In genomic region chr2:39664898-39665591, GRCh38 we compare ENCODE assay signal across 10 cellular contexts. TPM values are rescaled to one million over a fixed set of nuclear protein-coding genes. Genes with fewer than 3 reads are reported as not detected.
DNase-seq lines count a peak whose midpoint lies in the region; ATAC-seq, FAIRE-seq and TF ChIP-seq lines count a peak whose summit lies in the region.
"Had no signal": no experiment of that assay in that cellular context is flagged by ENCODE, and none has a peak within 500 bp of the region (broad histone marks: within the 10 kb centered on the region; RNA-seq: fewer than 3 reads in every experiment).

No MANE protein-coding gene starts in this region.

- H3K4me1 ChIP-seq in HepG2 (ENCODE audit: insufficient read depth, low read length) (peaks cover 18% of the 10 kb centered on the region), right lobe of liver (peaks cover 0 to 11% (median 0%) of the 10 kb centered on the region in 4 donors)

- peaks cover 0 to 2% (median 0%) of the 10 kb centered on the region in 7 donors for H3K9me3 Mint-ChIP-seq in naive B cell

- H3K27ac Mint-ChIP-seq in naive B cell = no peak overlapping the region

- H3K4me3 ChIP-seq in HepG2 (replicated peaks in 1 of 3; ENCODE audit: insufficient read depth in 1 of 3, low read depth in 2 of 3, low read length in 3 of 3) (peak overlapping the region; percentile 16 to 53 (median 50); a peak in 4 of 6 replicates), right lobe of liver (no peak overlapping the region), dorsolateral prefrontal cortex (peak overlapping the region in 57 of 59 donors; percentile 21 to 85 (median 69))

- H3K9me3 ChIP-seq in HepG2 (ENCODE audit: low read length) = no peaks in the 10 kb centered on the region
- H3K9me3 ChIP-seq in right lobe of liver = no peaks in the 10 kb centered on the region

- H3K36me3 ChIP-seq in HepG2 (replicated peaks in 1 of 2; ENCODE audit: control insufficient read depth in 1 of 2, insufficient read depth in 2 of 2, low read length in 2 of 2) = no peaks in the 10 kb centered on the region
- no peaks in the 10 kb centered on the region for H3K36me3 ChIP-seq in right lobe of liver
- H3K36me3 ChIP-seq: BLaER1 had no signal

- H3K79me2 ChIP-seq in HepG2 (ENCODE audit: insufficient read depth, low read length) = no peaks in the 10 kb centered on the region

- no peak overlapping the region for H3K9ac ChIP-seq in HepG2 (ENCODE audit: insufficient read depth, low read depth, low read length)
- H3K9ac ChIP-seq: BLaER1 had no signal

- H3K27ac ChIP-seq in HepG2 (ENCODE audit: extremely low read length, insufficient read depth, low read length) = no peak overlapping the region
- no peak overlapping the region for H3K27ac ChIP-seq in right lobe of liver
- H3K27ac ChIP-seq in dorsolateral prefrontal cortex = peak overlapping the region in 50 of 59 donors; percentile 13 to 95 (median 79)
- H3K27ac ChIP-seq: BLaER1 had no signal

- TF ChIP-seq EP300 in HepG2 (IDR thresholded peaks at IDR 0.05; ENCODE audit: low read depth in 2 of 2, low read length in 2 of 2) (no peak), HepG2 (CRISPR knock-in tag; IDR thresholded peaks at IDR 0.05; ENCODE audit: borderline replicate concordance) (no peak)

- H3K27me3 Mint-ChIP-seq in naive B cell = peaks cover 47 to 69% (median 53%) of the 10 kb centered on the region in 3 donors

- FAIRE-seq in HepG2 (lab: Jason Lieb, UNC) = no peak

- peaks cover 0 to 15% of the 10 kb centered on the region in 2 donors for H3K36me3 Mint-ChIP-seq in naive B cell

- H3K4me3 Mint-ChIP-seq in naive B cell = peak overlapping the region; percentile 37 to 88 (median 68)

- POLR2A ChIA-PET in HepG2 (lab: Yijun Ruan, JAX) = no interaction called here

- BruUV-seq in HepG2 (replicated peaks; lab: Mats Ljungman, UMichigan) = no TSS peak

- in situ Hi-C loops in HepG2 (cut with HindIII; ENCODE audit: extremely low pct_ligation_motif_present, low pct_unique_long_range_greater_than_20kb) = no loop called here

- WGBS in HepG2 (ENCODE audit: low lambda C conversion rate) = 17% methylated on average over 26 of the region's 26 CpGs
- 39% methylated on average over 26 of the region's 26 CpGs for WGBS in right lobe of liver (ENCODE audit: insufficient coverage, low coverage, low lambda C conversion rate, missing lambda C conversion rate)

- DNase-seq in HepG2 (ENCODE audit: low spot score) (no peak), right lobe of liver (no peak), dorsolateral prefrontal cortex (peak in 1 of 10 donors; percentile 54), naive B cell (no peak), KG1 (lab: John Stamatoyannopoulos, UW) (no peak), Ammon's horn (ENCODE audit: low spot score) (no peak)
- no peak for DNase-seq in stimulated activated CD4-positive, alpha-beta T cell treated with anti-CD3 and anti-CD28 coated beads, Interleukin-15, amount 100 ng/mL, for 24 hours
- DNase-seq: T1000 had no signal

- peaks cover 8 to 63% of the 10 kb centered on the region in 2 experiments; a peak in 4 of 5 replicates for H3K27me3 ChIP-seq in HepG2 (ENCODE audit: control insufficient read depth in 1 of 2, insufficient read depth in 2 of 2, low read length in 2 of 2)
- H3K27me3 ChIP-seq in right lobe of liver = peaks cover 7 to 18% of the 10 kb centered on the region in 2 donors
- peaks cover 0 to 37% (median 4%) of the 10 kb centered on the region in 45 donors for H3K27me3 ChIP-seq in dorsolateral prefrontal cortex

- CTCF ChIA-PET in HepG2 (lab: Yijun Ruan, JAX; ENCODE audit: low intra/inter-chr PET ratio, low total read pairs) = no interaction called here

- peaks cover 16 to 20% (median 19%) of the 10 kb centered on the region in 3 donors for H3K4me1 Mint-ChIP-seq in naive B cell

- TF ChIP-seq CTCF in HepG2 (CRISPR knock-in tag; IDR thresholded peaks at IDR 0.05) = no peak
- TF ChIP-seq CTCF in right lobe of liver (IDR thresholded peaks at IDR 0.05) = no peak
- no peak for TF ChIP-seq CTCF in dorsolateral prefrontal cortex (IDR thresholded peaks at IDR 0.05 in 54 of 56, conservative IDR thresholded peaks at IDR 0.05 in 2 of 56; ENCODE audit: low read depth in 1 of 56, partially characterized antibody in 56 of 56)

- ATAC-seq in HepG2 (peak; percentile 34), right lobe of liver (no peak), naive B cell (ENCODE audit: low read depth in 2 of 2) (no peak), HG03342 (IDR thresholded peaks at IDR 0.05; ENCODE audit: unreplicated experiment) (no peak)

- intact Hi-C loops in HepG2 (cut with micrococcal nuclease; ENCODE audit: unreplicated experiment) = no loop called here
- intact Hi-C loops in right lobe of liver (cut with DNase I) = no loop called here
- intact Hi-C loops in dorsolateral prefrontal cortex (cut with DNase I) = loop anchor here in 1 of 2 donors (10.0 kb wide), 1 partner anchor 150 kb away; no protein-coding TSS in a partner anchor

- TF ChIP-seq POLR2A in HepG2 (IDR thresholded peaks at IDR 0.05; ENCODE audit: insufficient read depth in 1 of 2, low read depth in 2 of 2, low read length in 2 of 2) (no peak), right lobe of liver (IDR thresholded peaks at IDR 0.05) (no peak)

- H3K4me2 ChIP-seq in HepG2 (ENCODE audit: low read depth, low read length) = peak overlapping the region; percentile 68

- no peak for TF ChIP-seq RAD21 in HepG2 (CRISPR knock-in tag; IDR thresholded peaks at IDR 0.05)

- H2AFZ ChIP-seq in HepG2 (ENCODE audit: low read length) = no peak overlapping the region

- no peaks in the 10 kb centered on the region for H4K20me1 ChIP-seq in HepG2 (ENCODE audit: insufficient read depth, low read length)
- H4K20me1 ChIP-seq: BLaER1 had no signal

TF ChIP-seq in HepG2, 621 proteins besides CTCF, POLR2A, EP300 and RAD21 (continues in another document):
- TF ChIP-seq FOXO4 (CRISPR knock-in tag; conservative IDR thresholded peaks at IDR 0.05) (0 out of 2 replicates have a peak, but pooled peaks have one; percentile 16), MED13 (CRISPR knock-in tag; IDR thresholded peaks at IDR 0.05) (no peak), ZNF788 (CRISPR knock-in tag; IDR thresholded peaks at IDR 0.05; ENCODE audit: borderline replicate concordance) (0 out of 2 replicates have a peak, but pooled peaks have one; percentile 18), ZNF317 (CRISPR knock-in tag; IDR thresholded peaks at IDR 0.05) (0 out of 2 replicates have a peak, but pooled peaks have one; percentile 25), CBX2 (IDR thresholded peaks at IDR 0.05; ENCODE audit: low read depth, low read length) (peak; percentile 90), CBX2 (CRISPR knock-in tag; IDR thresholded peaks at IDR 0.05; ENCODE audit: low read depth) (peak; percentile 81; the same call in 1 of the 2 replicates), ZFP36 (IDR thresholded peaks at IDR 0.05; ENCODE audit: borderline replicate concordance, low read depth, low read length, partially characterized antibody) (peak; percentile 31), DPF2 (CRISPR knock-in tag; IDR thresholded peaks at IDR 0.05; ENCODE audit: borderline replicate concordance, low read depth) (no peak), NFIB (CRISPR knock-in tag; IDR thresholded peaks at IDR 0.05; ENCODE audit: borderline replicate concordance) (no peak), HNF4G (IDR thresholded peaks at IDR 0.05; ENCODE audit: borderline replicate concordance, low read depth, low read length) (peak; percentile 17; the same call in 1 of the 2 replicates), HNF4G (CRISPR knock-in tag; IDR thresholded peaks at IDR 0.05; ENCODE audit: borderline replicate concordance, low read depth) (no peak), RNF2 (conservative IDR thresholded peaks at IDR 0.05; ENCODE audit: low read depth) (0 out of 2 replicates have a peak, but pooled peaks have one; percentile 49)

RNA-seq across cellular contexts. Expression of gene TMEM178A, which starts 0.7 kb away (rescaled TPM):
- total RNA-seq in HepG2 (2016; rRNA removed; fragmentation: Illumina TruSeq; extraction: Trizol) (0.38 TPM in 1 of 2 replicates, not detected in the other), right lobe of liver (1 to 10 TPM in 3 of 6 experiments, under 1 TPM in 2, not detected in 1; 0.25 to 1.7 (median 1.4) TPM), dorsolateral prefrontal cortex (100 to 1,000 TPM in 19 of 120 experiments, 10 to 100 TPM in 101; 41.1 to 132 (median 86.4) TPM)
- total RNA-seq in HepG2 (2016; cell fraction: cytosol; rRNA removed; fragmentation: Illumina TruSeq; extraction: Trizol; ENCODE audit: low read depth) = not detected in 2 replicates
- 0.15 and 0.19 TPM in 2 replicates for total RNA-seq in HepG2 (2016; cell fraction: insoluble cytoplasmic fraction; rRNA removed; fragmentation: Illumina TruSeq; extraction: Trizol)
- 0.17 TPM in 1 of 2 replicates, not detected in the other for total RNA-seq in HepG2 (2016; cell fraction: membrane; rRNA removed; fragmentation: Illumina TruSeq; extraction: Trizol)
- total RNA-seq in HepG2 (2016; cell fraction: nucleus; rRNA removed; fragmentation: Illumina TruSeq; extraction: Trizol) = 0.50 TPM in 1 of 2 replicates, not detected in the other
- polyA plus RNA-seq in HepG2 (2011; rRNA removed) (3.3 and 3.8 TPM in 2 replicates), naive B cell (ENCODE audit: low read depth in 6 of 6) (not detected)
- polyA plus RNA-seq in HepG2 (2011; cell fraction: cytosol; rRNA removed) = 1.6 and 1.7 TPM in 2 replicates
- polyA plus RNA-seq in HepG2 (2011; cell fraction: nucleus; rRNA removed) = 21.5 and 25.6 TPM in 2 replicates
- polyA plus RNA-seq in HepG2 (2012) = 5.7 and 7.4 TPM in 2 replicates
- not detected in 2 replicates for polyA plus RNA-seq in HepG2 (2016; cell fraction: cytosol; fragmentation: Illumina TruSeq; extraction: Trizol; ENCODE audit: low read depth)
- polyA plus RNA-seq in HepG2 (2016; cell fraction: insoluble cytoplasmic fraction; fragmentation: Illumina TruSeq; extraction: Trizol; ENCODE audit: low read depth) = 0.28 TPM in 1 of 2 replicates, not detected in the other
- polyA plus RNA-seq in HepG2 (2016; cell fraction: membrane; fragmentation: Illumina TruSeq; extraction: Trizol; ENCODE audit: low read depth) = 0.09 and 0.35 TPM in 2 replicates
- polyA plus RNA-seq in HepG2 (2016; cell fraction: nucleus; fragmentation: Illumina TruSeq; extraction: Trizol; ENCODE audit: insufficient read depth, low read depth) = 1.4 and 1.9 TPM in 2 replicates
- polyA minus RNA-seq in HepG2 (2011; rRNA and poly(A)+ RNA removed; ENCODE audit: low replicate concordance) = 1.8 TPM in 1 of 2 replicates, not detected in the other
- polyA minus RNA-seq in HepG2 (2011; cell fraction: cytosol; rRNA and poly(A)+ RNA removed) = 0.59 and 0.88 TPM in 2 replicates
- polyA minus RNA-seq in HepG2 (2011; cell fraction: nucleus; rRNA and poly(A)+ RNA removed) = 2.5 and 3.3 TPM in 2 replicates

Comparison
In these comparisons a context has a peak if more than half of its experiments do, and no peak if none do; other contexts are left out.
1. H3K4me3 ChIP-seq: peak in HepG2 (3 of 3) and dorsolateral prefrontal cortex (57 of 59); none in right lobe of liver (0 of 3).
2. H3K27ac ChIP-seq: peak in dorsolateral prefrontal cortex (50 of 59); none in HepG2 (single experiment) and right lobe of liver (0 of 3).
3. RNA of gene TMEM178A, which starts 0.7 kb away (total RNA-seq): 41.1 to 132 TPM in dorsolateral prefrontal cortex; 0.25 to 1.7 TPM in right lobe of liver and 0.15 to 0.50 TPM in HepG2; every median in the first group is over 10 times any median in the second.